1 cellular context compared by ENCODE assay signal in genomic region chr1:228836427-228836826, GRCh38.
TF ChIP-seq lines count a peak whose summit lies in the region.

No MANE protein-coding gene starts in this region.

TF ChIP-seq in HepG2, 621 proteins besides CTCF, POLR2A, EP300 and RAD21 (continued from another document and continues in another):
- TF ChIP-seq FOXO4 (CRISPR knock-in tag; conservative IDR thresholded peaks at IDR 0.05) (no peak), ZNF687 (CRISPR knock-in tag; IDR thresholded peaks at IDR 0.05) (no peak; the same call in 1 of the 2 replicates), ZNF407 (CRISPR knock-in tag; IDR thresholded peaks at IDR 0.05; ENCODE audit: not compliant biosample characterization) (no peak), EEA1 (CRISPR knock-in tag; IDR thresholded peaks at IDR 0.05; ENCODE audit: borderline replicate concordance) (no peak), ZNF574 (CRISPR knock-in tag; IDR thresholded peaks at IDR 0.05) (peak; percentile 55), ZNF205 (CRISPR knock-in tag; IDR thresholded peaks at IDR 0.05) (peak; percentile 66; the same call in 1 of the 2 replicates), JUND (CRISPR knock-in tag; IDR thresholded peaks at IDR 0.05) (no peak), ARID3A (IDR thresholded peaks at IDR 0.05; ENCODE audit: low read depth, low read length) (peak; percentile 39; the same call in 1 of the 2 replicates), CCAR2 (optimal IDR thresholded peaks at IDR 0.05; ENCODE audit: low read depth, low read length) (no peak), ZNF878 (CRISPR knock-in tag; IDR thresholded peaks at IDR 0.05) (peak; percentile 61; the same call in 1 of the 2 replicates), CBX5 (CRISPR knock-in tag; IDR thresholded peaks at IDR 0.05; ENCODE audit: borderline replicate concordance) (peak; percentile 59; the same call in 1 of the 2 replicates), ZNF83 (CRISPR knock-in tag; IDR thresholded peaks at IDR 0.05; ENCODE audit: borderline replicate concordance) (no peak), HES4 (CRISPR knock-in tag; IDR thresholded peaks at IDR 0.05; ENCODE audit: borderline replicate concordance) (no peak), BATF2 (CRISPR knock-in tag; IDR thresholded peaks at IDR 0.05) (no peak), GTF2F1 (IDR thresholded peaks at IDR 0.05; ENCODE audit: low read length) (no peak), RCOR2 (CRISPR knock-in tag; IDR thresholded peaks at IDR 0.05) (peak; percentile 89; the same call in 1 of the 2 replicates), E2F5 (CRISPR knock-in tag; conservative IDR thresholded peaks at IDR 0.05) (no peak), MAF1 (CRISPR knock-in tag; IDR thresholded peaks at IDR 0.05; ENCODE audit: borderline replicate concordance) (no peak), TFAP4 (IDR thresholded peaks at IDR 0.05; ENCODE audit: borderline replicate concordance, low read depth) (peak; percentile 28; the same call in 1 of the 2 replicates), JUNB (CRISPR knock-in tag; IDR thresholded peaks at IDR 0.05; ENCODE audit: borderline replicate concordance) (no peak), RBFOX2 (IDR thresholded peaks at IDR 0.05; ENCODE audit: low read depth, low read length) (no peak), ZFX (CRISPR knock-in tag; IDR thresholded peaks at IDR 0.05; ENCODE audit: low read depth) (no peak; the same call in none of the 2 replicates), PAX8 (CRISPR knock-in tag; IDR thresholded peaks at IDR 0.05; ENCODE audit: borderline replicate concordance) (no peak), THRA (CRISPR knock-in tag; IDR thresholded peaks at IDR 0.05; ENCODE audit: borderline replicate concordance) (peak; percentile 80), ZNF737 (CRISPR knock-in tag; IDR thresholded peaks at IDR 0.05; ENCODE audit: borderline replicate concordance) (no peak), SOX13 (IDR thresholded peaks at IDR 0.05) (no peak), SOX13 (CRISPR knock-in tag; conservative IDR thresholded peaks at IDR 0.05 in 1 of 2, IDR thresholded peaks at IDR 0.05 in 1 of 2) (peak in 1 of 2 experiments; percentile 85; a peak in 2 of 4 replicates), SMC3 (IDR thresholded peaks at IDR 0.05; ENCODE audit: low read length) (peak; percentile 26; the same call in 1 of the 2 replicates), BRCA1 (CRISPR knock-in tag; IDR thresholded peaks at IDR 0.05) (no peak), ZNF143 (CRISPR knock-in tag; IDR thresholded peaks at IDR 0.05) (peak; percentile 66), RXRB (CRISPR knock-in tag; IDR thresholded peaks at IDR 0.05; ENCODE audit: borderline replicate concordance) (peak; percentile 70)
